Comparison of ENCODE assay signal across 9 cellular contexts in genomic region chr20:5788385-5788895, GRCh38. TPM values are rescaled to one million over a fixed set of nuclear protein-coding genes. Genes with fewer than 3 reads are reported as not detected.
DNase-seq lines count a peak whose midpoint lies in the region; ATAC-seq and TF ChIP-seq lines count a peak whose summit lies in the region.
"Had no signal": no experiment of that assay in that cellular context is flagged by ENCODE, and none has a peak within 500 bp of the region (broad histone marks: within the 10 kb centered on the region; RNA-seq: fewer than 3 reads in every experiment).

No MANE protein-coding gene starts in this region.

- H3K27me3 ChIP-seq in SU-DHL-6 (ENCODE audit: low read length) (no peaks in the 10 kb centered on the region), heart left ventricle (no peaks in the 10 kb centered on the region)

- H3K4me1 ChIP-seq in heart left ventricle = peaks cover 0 to 21% (median 15%) of the 10 kb centered on the region in 12 donors

- H3K9ac ChIP-seq in SU-DHL-6 (ENCODE audit: low read length) = peak overlapping the region; percentile 49

- no peak for TF ChIP-seq POLR2A in heart left ventricle (IDR thresholded peaks at IDR 0.05)

- H4K20me1 ChIP-seq in SU-DHL-6 (ENCODE audit: low read depth, low read length) = no peaks in the 10 kb centered on the region

- peak; percentile 63 for TF ChIP-seq CTCF in GM10248 (IDR thresholded peaks at IDR 0.05; ENCODE audit: control extremely low read depth, extremely low read depth, low read depth, missing control alignments)
- TF ChIP-seq CTCF in SU-DHL-6 (IDR thresholded peaks at IDR 0.05; ENCODE audit: insufficient read depth, low read length, poor library complexity, severe bottlenecking) = peak; percentile 75
- peak; percentile 83 to 97 (median 91) for TF ChIP-seq CTCF in heart left ventricle (IDR thresholded peaks at IDR 0.05)

- CTCF ChIA-PET in GM10248 (lab: Yijun Ruan, JAX) = interaction anchor here (0.6 to 13.0 kb wide), 55 partner anchors 9 to 689 kb away, joined by 3 to 164 read pairs (median 5); no protein-coding TSS in a partner anchor

- DNase-seq in GM10248 (ENCODE audit: extremely low spot score) (peak; percentile 81), NCI-H146 (lab: John Stamatoyannopoulos, UW) (peak; percentile 87), heart left ventricle (peak; percentile 69 to 84 (median 80)), pulmonary artery endothelial cell (ENCODE audit: low read depth, low spot score) (peak; percentile 72)
- peak; percentile 57 for DNase-seq in activated naive CD8-positive, alpha-beta T cell treated with anti-CD3 and anti-CD28 coated beads, Interleukin-2, amount 50 U/mL, for 16 hours (ENCODE audit: low read depth, low spot score)

- H3K4me3 ChIP-seq in SU-DHL-6 (ENCODE audit: insufficient read depth, low read length, poor library complexity, severe bottlenecking) (no peak overlapping the region), heart left ventricle (no peak overlapping the region)
- H3K4me3 ChIP-seq: skin epidermis had no signal

- H3K27ac ChIP-seq in SU-DHL-6 (ENCODE audit: low read depth, low read length) (peak overlapping the region; percentile 87), heart left ventricle (no peak overlapping the region)
- H3K27ac ChIP-seq: skin epidermis had no signal

- POLR2A ChIA-PET in GM10248 (lab: Yijun Ruan, JAX) = interaction anchor here (0.6 kb wide), 1 partner anchor 181 kb away, joined by 3 read pairs; no protein-coding TSS in a partner anchor

- peaks cover 43% of the 10 kb centered on the region for H3F3A ChIP-seq in SU-DHL-6 (ENCODE audit: insufficient read depth)

- intact Hi-C loops in heart left ventricle (cut with DNase I) = loop anchor here (1.0 to 10.0 kb wide), 11 partner anchors 184 to 286 kb away; no protein-coding TSS in a partner anchor

- no peak overlapping the region for H2AFZ ChIP-seq in SU-DHL-6 (ENCODE audit: low read depth, low read length, severe bottlenecking)

- no peaks in the 10 kb centered on the region for H3K9me3 ChIP-seq in SU-DHL-6 (ENCODE audit: insufficient read depth, low read length)
- no peaks in the 10 kb centered on the region for H3K9me3 ChIP-seq in heart left ventricle

- H3K9me2 ChIP-seq in SU-DHL-6 (replicated peaks; ENCODE audit: insufficient read depth, low read length) = no peaks in the 10 kb centered on the region

- H3K36me3 ChIP-seq in SU-DHL-6 (ENCODE audit: low read length) = peaks cover 12% of the 10 kb centered on the region; the same call in 1 of the 2 replicates
- H3K36me3 ChIP-seq in heart left ventricle = peaks cover 0 to 11% (median 0%) of the 10 kb centered on the region in 9 donors

- WGBS in heart left ventricle, 4 donors = 1 to 5% (median 3%) methylated on average over 3 of the region's 3 CpGs

- peak; percentile 82 for ATAC-seq in HG02840 (IDR thresholded peaks at IDR 0.05; ENCODE audit: low FRiP score, unreplicated experiment)
- ATAC-seq in heart left ventricle = peak; percentile 83 to 95 (median 94)
- no peak for ATAC-seq in GM19328 (IDR thresholded peaks at IDR 0.05; ENCODE audit: unreplicated experiment)

- peak overlapping the region; percentile 48 for H3K4me2 ChIP-seq in SU-DHL-6 (ENCODE audit: low read depth, low read length, poor library complexity, severe bottlenecking)

- peaks cover 34% of the 10 kb centered on the region for H3K79me2 ChIP-seq in SU-DHL-6 (ENCODE audit: insufficient read depth, low read length)

RNA-seq across cellular contexts. Expression of gene SHLD1, which starts 38.2 kb away (rescaled TPM):
- total RNA-seq in heart left ventricle (1 to 10 TPM in 8 of 9 donors, under 1 TPM in 1; 0.94 to 7.1 (median 4.5) TPM), pulmonary artery endothelial cell (1.7 and 2.6 TPM in 2 replicates)
- polyA plus RNA-seq in heart left ventricle = 1 to 10 TPM; 6.1 to 6.6 TPM
